Comparison of ENCODE assay signal across 10 cellular contexts in the genomic region with DNA sequence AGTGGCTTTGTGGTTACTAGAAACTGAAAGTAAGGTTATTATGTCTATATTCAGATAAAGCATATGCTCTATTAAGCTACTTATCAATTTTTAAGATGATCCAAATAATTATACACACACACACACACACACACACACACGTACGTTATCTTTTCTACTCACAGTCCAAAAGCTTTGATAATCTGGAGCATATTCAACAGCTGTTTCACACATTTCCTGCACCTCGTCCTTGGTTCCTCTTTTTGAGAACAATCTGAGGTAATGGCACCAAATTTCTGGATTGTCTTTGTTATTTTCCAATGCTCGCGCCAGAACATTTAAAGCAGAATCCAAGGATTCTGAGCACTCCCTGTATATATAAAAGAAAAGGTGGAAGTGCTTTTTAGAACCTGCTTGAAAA. TPM values are rescaled to one million over a fixed set of nuclear protein-coding genes. Genes with fewer than 3 reads are reported as not detected.
A peak's percentile ranks its signal among the peaks of the same experiment; 100 is the strongest.
DNase-seq lines count a peak whose midpoint lies in the region; ATAC-seq, FAIRE-seq and TF ChIP-seq lines count a peak whose summit lies in the region.
"Had no signal": no experiment of that assay in that cellular context is flagged by ENCODE, and none has a peak within 500 bp of the region (broad histone marks: within the 10 kb centered on the region; RNA-seq: fewer than 3 reads in every experiment).

No MANE protein-coding gene starts in this region.

- BruUV-seq in OCI-LY7 (replicated peaks; lab: Mats Ljungman, UMichigan): no TSS peak

- no peaks in the 10 kb centered on the region for H3K27me3 Mint-ChIP-seq in mesothelial cell of epicardium (ENCODE audit: low read depth)

- CTCF ChIA-PET in SK-N-SH (lab: Yijun Ruan, JAX): interaction anchor here (4.1 kb wide), 1 partner anchor 10 kb away, joined by 17 read pairs; no protein-coding TSS in a partner anchor
- CTCF ChIA-PET in OCI-LY7 (lab: Charles Lee; ENCODE audit: unreplicated experiment): interaction anchor here (0.6 kb wide), 2 partner anchors 39 to 315 kb away, joined by 3 to 5 read pairs; no protein-coding TSS in a partner anchor

- H3K9me3 Mint-ChIP-seq in mesothelial cell of epicardium: no peaks in the 10 kb centered on the region

- no peaks in the 10 kb centered on the region for H3K9me2 ChIP-seq in SK-N-SH
- no peaks in the 10 kb centered on the region for H3K9me2 ChIP-seq in GM23248 (ENCODE audit: insufficient read depth)
- H3K9me2 ChIP-seq in OCI-LY7 (ENCODE audit: insufficient read depth, low read length): no peaks in the 10 kb centered on the region

- peaks cover 22% of the 10 kb centered on the region for H3K4me1 Mint-ChIP-seq in mesothelial cell of epicardium

- H3F3A ChIP-seq in SK-N-SH (replicated peaks; ENCODE audit: insufficient read depth) (peaks cover 35% of the 10 kb centered on the region), GM23248 (ENCODE audit: insufficient read depth) (peaks cover 42% of the 10 kb centered on the region; the same call in 1 of the 2 replicates)

- H3K9me3 ChIP-seq in SK-N-SH (no peaks in the 10 kb centered on the region), GM23248 (ENCODE audit: low read depth) (no peaks in the 10 kb centered on the region), OCI-LY7 (ENCODE audit: low read length) (no peaks in the 10 kb centered on the region)
- H3K9me3 ChIP-seq: SJSA1 had no signal

- in situ Hi-C loops in GM23248 (cut with MboI): no loop called here

- H2AFZ ChIP-seq in SK-N-SH (ENCODE audit: low read depth) (no peak overlapping the region), GM23248 (no peak overlapping the region), OCI-LY7 (ENCODE audit: low read length) (no peak overlapping the region)

- TF ChIP-seq CTCF in SK-N-SH (IDR thresholded peaks at IDR 0.05) (no peak), OCI-LY7 (conservative IDR thresholded peaks at IDR 0.05; ENCODE audit: low read length) (no peak), mesothelial cell of epicardium (IDR thresholded peaks at IDR 0.05; ENCODE audit: unreplicated experiment) (no peak)

- H3K4me2 ChIP-seq in SK-N-SH (peak overlapping the region; percentile 8; the same call in 1 of the 2 replicates), GM23248 (ENCODE audit: unreplicated experiment) (no peak overlapping the region), OCI-LY7 (ENCODE audit: low read length) (no peak overlapping the region)

- TF ChIP-seq EP300 in SK-N-SH (IDR thresholded peaks at IDR 0.05; ENCODE audit: borderline replicate concordance in 1 of 2, low read depth in 1 of 2, low read length in 1 of 2): no peak

- H3K36me3 ChIP-seq in SK-N-SH (replicated peaks in 1 of 2; ENCODE audit: control insufficient read depth in 1 of 2, insufficient read depth in 2 of 2, low read length in 1 of 2) (peaks cover 91 to 96% of the 10 kb centered on the region in 2 experiments), GM23248 (ENCODE audit: low read depth) (peaks cover 98% of the 10 kb centered on the region), OCI-LY7 (ENCODE audit: insufficient read depth, low read length) (peaks cover 99% of the 10 kb centered on the region)

- H3K4me3 ChIP-seq in SK-N-SH (ENCODE audit: low read depth in 2 of 2, low read length in 1 of 2) (no peak overlapping the region), GM23248 (no peak overlapping the region), OCI-LY7 (ENCODE audit: low read depth, low read length, poor library complexity, severe bottlenecking) (no peak overlapping the region)
- H3K4me3 ChIP-seq: SJSA1 had no signal

- H3K79me2 ChIP-seq in SK-N-SH (ENCODE audit: insufficient read depth): peaks cover 38% of the 10 kb centered on the region
- H3K79me2 ChIP-seq in GM23248 (ENCODE audit: insufficient read depth): peaks cover 100% of the 10 kb centered on the region
- 0 out of 2 replicates have a peak, but pooled peaks cover 8% of the 10 kb centered on the region for H3K79me2 ChIP-seq in OCI-LY7 (ENCODE audit: insufficient read depth, low read depth, low read length)

- DNase-seq in SK-N-SH (no peak), GM23248 (no peak), OCI-LY7 (ENCODE audit: low spot score) (peak; percentile 53), mesothelial cell of epicardium (ENCODE audit: low spot score in 2 of 2, unreplicated experiment in 2 of 2) (no peak), NCI-H510A (lab: John Stamatoyannopoulos, UW) (no peak), HT-29 (ENCODE audit: low spot score) (no peak), HTR-8/SVneo (ENCODE audit: insufficient read length, low spot score) (no peak)
- DNase-seq: ACHN had no signal

- no peak for FAIRE-seq in HTR-8/SVneo (lab: Jason Lieb, UNC)

- ATAC-seq in SK-N-SH treated with all-trans-retinoic acid at 6 μM for 48 hours: no peak

- 95% methylated on average over 5 of the region's 5 CpGs for WGBS in SK-N-SH (ENCODE audit: low lambda C conversion rate)
- WGBS in GM23248 (ENCODE audit: low coverage in 1 of 2, low lambda C conversion rate in 2 of 2, missing lambda C conversion rate in 2 of 2), 2 experiments: 66 to 70% methylated on average over 5 of the region's 5 CpGs

- H3K27ac Mint-ChIP-seq in mesothelial cell of epicardium: peak overlapping the region; percentile 67

- H3K4me3 Mint-ChIP-seq in mesothelial cell of epicardium: no peak overlapping the region

- H3K4me1 ChIP-seq in SK-N-SH (ENCODE audit: control insufficient read depth in 1 of 2, insufficient read depth in 2 of 2, low read depth in 1 of 2, low read length in 1 of 2) (peaks cover 0 to 17% of the 10 kb centered on the region in 2 experiments; a peak in 2 of 4 replicates), GM23248 (ENCODE audit: insufficient read depth) (no peaks in the 10 kb centered on the region; the same call in 1 of the 2 replicates), OCI-LY7 (ENCODE audit: insufficient read depth, low read length, poor library complexity, severe bottlenecking) (peaks cover 11% of the 10 kb centered on the region)
- H3K4me1 ChIP-seq: SJSA1 had no signal

- H3K27me3 ChIP-seq in SK-N-SH (ENCODE audit: insufficient read depth) (no peaks in the 10 kb centered on the region), GM23248 (replicated peaks; ENCODE audit: insufficient read depth) (no peaks in the 10 kb centered on the region)
- H3K27me3 ChIP-seq: SJSA1 had no signal

- H3K27ac ChIP-seq in SK-N-SH (ENCODE audit: low read depth in 2 of 2, low read length in 1 of 2): peak overlapping the region in 1 of 2 experiments; percentile 77; a peak in 2 of 4 replicates
- peak overlapping the region; percentile 17; the same call in 1 of the 2 replicates for H3K27ac ChIP-seq in GM23248
- no peak overlapping the region for H3K27ac ChIP-seq in OCI-LY7 (ENCODE audit: low read depth, low read length, poor library complexity, severe bottlenecking)
- H3K27ac ChIP-seq: SJSA1 had no signal

- H3K9ac ChIP-seq in SK-N-SH (no peak overlapping the region), GM23248 (no peak overlapping the region)

- no peak for TF ChIP-seq RAD21 in SK-N-SH (IDR thresholded peaks at IDR 0.05; ENCODE audit: low read length)

- H3K36me3 Mint-ChIP-seq in mesothelial cell of epicardium: peaks cover 40% of the 10 kb centered on the region

- POLR2A ChIA-PET in SK-N-SH (lab: Yijun Ruan, JAX): no interaction called here
- POLR2A ChIA-PET in OCI-LY7 (lab: Charles Lee): interaction anchor here (0.6 to 1.3 kb wide), 6 partner anchors 11 to 120 kb away, joined by 3 to 4 read pairs (median 4); no protein-coding TSS in a partner anchor

- intact Hi-C loops in OCI-LY7 (cut with micrococcal nuclease; ENCODE audit: unreplicated experiment): no loop called here

- no peaks in the 10 kb centered on the region; the same call in 1 of the 2 replicates for H4K20me1 ChIP-seq in SK-N-SH (ENCODE audit: insufficient read depth)
- H4K20me1 ChIP-seq in GM23248 (ENCODE audit: insufficient read depth): no peaks in the 10 kb centered on the region
- peaks cover 6% of the 10 kb centered on the region; the same call in 1 of the 2 replicates for H4K20me1 ChIP-seq in OCI-LY7 (ENCODE audit: insufficient read depth, low read length)

TF ChIP-seq in SK-N-SH, 30 proteins besides CTCF, POLR2A, EP300 and RAD21 (continues in another document):
- TF ChIP-seq RXRA (IDR thresholded peaks at IDR 0.05; ENCODE audit: borderline replicate concordance, low read depth): no peak
- TF ChIP-seq FOSL2 (IDR thresholded peaks at IDR 0.05; ENCODE audit: borderline replicate concordance, low read depth): no peak
- TF ChIP-seq TCF12 (IDR thresholded peaks at IDR 0.05): no peak

TF ChIP-seq in SK-N-SH treated with all-trans-retinoic acid at 6 μM for 48 hours, 23 proteins besides CTCF, POLR2A, EP300 and RAD21 (continues in another document):
- TF ChIP-seq ZNF70 (CRISPR knock-in tag; IDR thresholded peaks at IDR 0.05): no peak
- TF ChIP-seq ZNF565 (CRISPR knock-in tag; conservative IDR thresholded peaks at IDR 0.05; ENCODE audit: low read depth): no peak
- TF ChIP-seq TCF4 (CRISPR knock-in tag; IDR thresholded peaks at IDR 0.05; ENCODE audit: borderline replicate concordance): no peak
- TF ChIP-seq TOX (CRISPR knock-in tag; IDR thresholded peaks at IDR 0.05; ENCODE audit: borderline replicate concordance): no peak

RNA-seq across cellular contexts. Expression of a gene that starts 37.5 kb away (rescaled TPM):
- 19.1 and 32.0 TPM in 2 replicates for polyA plus RNA-seq in SK-N-SH (2012; rRNA removed)
- polyA plus RNA-seq in SK-N-SH (2012; cell fraction: cytosol; rRNA removed): 9.5 and 10.9 TPM in 2 replicates
- 76.5 and 180 TPM in 2 replicates for polyA plus RNA-seq in SK-N-SH (2012; cell fraction: nucleus; rRNA removed)
- total RNA-seq in GM23248 (2014; rRNA removed; shearing (Covaris generic)): 13.4 and 15.1 TPM in 2 replicates
- 25.4 and 27.0 TPM in 2 replicates for polyA plus RNA-seq in GM23248 (2016; fragmentation: Nextera tagmentation; extraction: Ambion mirVana)
- 31.1 and 45.8 TPM in 2 replicates for total RNA-seq in OCI-LY7 (2014; rRNA removed; shearing (Covaris generic))
- 66.8 and 75.9 TPM in 2 replicates for total RNA-seq in OCI-LY7 (2022)
- 53.5 to 55.5 TPM (median 55.3 TPM) in 3 replicates for total RNA-seq in mesothelial cell of epicardium
- total RNA-seq in HT-29 (2014; rRNA removed; shearing (Covaris generic)): 7.7 and 12.8 TPM in 2 replicates

RNA-seq across cellular contexts. Expression of a gene that starts 38.0 kb away (rescaled TPM):
- polyA plus RNA-seq in SK-N-SH (2012; rRNA removed) (2.9 and 4.6 TPM in 2 replicates), GM23248 (2016; fragmentation: Nextera tagmentation; extraction: Ambion mirVana) (5.0 and 7.0 TPM in 2 replicates)
- 4.1 and 5.7 TPM in 2 replicates for polyA plus RNA-seq in SK-N-SH (2012; cell fraction: cytosol; rRNA removed)
- polyA plus RNA-seq in SK-N-SH (2012; cell fraction: nucleus; rRNA removed): 4.3 and 6.0 TPM in 2 replicates
- 8.0 and 10.3 TPM in 2 replicates for total RNA-seq in GM23248 (2014; rRNA removed; shearing (Covaris generic))
- 3.6 and 8.2 TPM in 2 replicates for total RNA-seq in OCI-LY7 (2014; rRNA removed; shearing (Covaris generic))
- total RNA-seq in OCI-LY7 (2022) (9.3 and 10.2 TPM in 2 replicates), mesothelial cell of epicardium (7.8 to 8.9 TPM (median 8.9 TPM) in 3 replicates)
- 0.29 and 0.36 TPM in 2 replicates for total RNA-seq in HT-29 (2014; rRNA removed; shearing (Covaris generic))

RNA-seq across cellular contexts. Expression of a gene that starts 59.8 kb away (rescaled TPM):
- polyA plus RNA-seq in SK-N-SH (2012; rRNA removed) (12.6 and 17.4 TPM in 2 replicates), GM23248 (2016; fragmentation: Nextera tagmentation; extraction: Ambion mirVana) (16.0 and 18.2 TPM in 2 replicates)
- polyA plus RNA-seq in SK-N-SH (2012; cell fraction: cytosol; rRNA removed): 19.3 and 20.4 TPM in 2 replicates
- polyA plus RNA-seq in SK-N-SH (2012; cell fraction: nucleus; rRNA removed): 1.6 and 8.1 TPM in 2 replicates
- total RNA-seq in GM23248 (2014; rRNA removed; shearing (Covaris generic)): 25.8 and 40.5 TPM in 2 replicates
- total RNA-seq in OCI-LY7 (2014; rRNA removed; shearing (Covaris generic)): 38.3 and 44.1 TPM in 2 replicates
- total RNA-seq in OCI-LY7 (2022) (40.4 and 47.5 TPM in 2 replicates), mesothelial cell of epicardium (14.0 to 20.2 TPM (median 17.3 TPM) in 3 replicates)
- 8.3 and 19.6 TPM in 2 replicates for total RNA-seq in HT-29 (2014; rRNA removed; shearing (Covaris generic))
